Comparison of ENCODE assay signal across 10 cellular contexts in genomic region chr7:44565795-44566559, GRCh38. TPM values are rescaled to one million over a fixed set of nuclear protein-coding genes. Genes with fewer than 3 reads are reported as not detected.
DNase-seq lines count a peak whose midpoint lies in the region; ATAC-seq and TF ChIP-seq lines count a peak whose summit lies in the region.
"Had no signal": no experiment of that assay in that cellular context is flagged by ENCODE, and none has a peak within 500 bp of the region (broad histone marks: within the 10 kb centered on the region; RNA-seq: fewer than 3 reads in every experiment).

No MANE protein-coding gene starts in this region.

- no peak for TF ChIP-seq POLR2A in esophagus squamous epithelium (IDR thresholded peaks at IDR 0.05)

- peak overlapping the region; percentile 42 for H3K27ac ChIP-seq in cardiac muscle cell
- H3K27ac ChIP-seq in upper lobe of right lung = no peak overlapping the region
- H3K27ac ChIP-seq in esophagus squamous epithelium = no peak overlapping the region

- H3K9me3 ChIP-seq in cardiac muscle cell (ENCODE audit: low read depth) (no peaks in the 10 kb centered on the region), upper lobe of right lung (no peaks in the 10 kb centered on the region), esophagus squamous epithelium (no peaks in the 10 kb centered on the region)

- H3K27me3 ChIP-seq in cardiac muscle cell (no peaks in the 10 kb centered on the region), upper lobe of right lung (no peaks in the 10 kb centered on the region), esophagus squamous epithelium (no peaks in the 10 kb centered on the region)

- TF ChIP-seq CTCF in cardiac muscle cell (IDR thresholded peaks at IDR 0.05; ENCODE audit: low read depth, low read length) (no peak), upper lobe of right lung (IDR thresholded peaks at IDR 0.05) (no peak), esophagus squamous epithelium (IDR thresholded peaks at IDR 0.05) (peak in 1 of 6 experiments; percentile 17)

- H3K4me3 ChIP-seq in cardiac muscle cell = no peak overlapping the region
- H3K4me3 ChIP-seq in upper lobe of right lung = no peak overlapping the region
- no peak overlapping the region for H3K4me3 ChIP-seq in esophagus squamous epithelium

- H3K36me3 ChIP-seq in cardiac muscle cell (peaks cover 46% of the 10 kb centered on the region), upper lobe of right lung (peaks cover 69% of the 10 kb centered on the region), esophagus squamous epithelium (peaks cover 41 to 80% (median 43%) of the 10 kb centered on the region in 3 donors)

- H3K4me1 ChIP-seq in cardiac muscle cell (ENCODE audit: low read depth) (no peaks in the 10 kb centered on the region), upper lobe of right lung (no peaks in the 10 kb centered on the region), esophagus squamous epithelium (peaks cover 3 to 28% (median 7%) of the 10 kb centered on the region in 3 donors)

- DNase-seq in cardiac muscle cell (ENCODE audit: low read depth in 1 of 2, low spot score in 1 of 2) (no peak), cardiac septum (ENCODE audit: low spot score) (no peak), NCI-H69 (lab: John Stamatoyannopoulos, UW) (peak; percentile 45), left cardiac atrium (no peak), upper lobe of right lung (no peak), NCI-H774 (lab: John Stamatoyannopoulos, UW) (no peak), NOMO-1 treated with DMSO at 0.1 percent for 48 hours (lab: John Stamatoyannopoulos, UW; ENCODE audit: unreplicated experiment) (no peak), esophagus squamous epithelium (lab: John Stamatoyannopoulos, UW) (no peak)
- DNase-seq: cerebellar nuclear complex had no signal

- 75 to 84% methylated on average over 3 to 10 of the region's 16 CpGs for WGBS in esophagus squamous epithelium, 2 donors

- ATAC-seq in left cardiac atrium (peak; percentile 10 to 12), upper lobe of right lung (peak; percentile 5)

- intact Hi-C loops in cardiac septum (cut with DNase I) = loop anchor here (5.0 kb wide), 2 partner anchors 74 to 324 kb away; partner anchors contain the start of gene NUDCD3
- intact Hi-C loops in left cardiac atrium (cut with DNase I) = loop anchor here (10.0 kb wide), 4 partner anchors 71 to 351 kb away; partner anchors contain the start of gene NUDCD3 (in 1 of the 2)
- intact Hi-C loops in upper lobe of right lung (cut with DNase I) = no loop called here
- intact Hi-C loops in esophagus squamous epithelium (cut with DNase I) = loop anchor here (5.0 to 10.0 kb wide), 2 partner anchors 79 to 331 kb away; no protein-coding TSS in a partner anchor

RNA-seq across cellular contexts. Expression of gene DDX56, which starts 7.7 kb away (rescaled TPM):
- 52.3 and 65.2 TPM in 2 replicates for total RNA-seq in cardiac muscle cell
- 62.1 and 78.1 TPM in 2 replicates for polyA plus RNA-seq in cardiac muscle cell
- total RNA-seq in cardiac septum = 25.9 TPM
- 10 to 100 TPM; 27.8 to 44.4 TPM for total RNA-seq in left cardiac atrium
- 53.5 TPM for total RNA-seq in upper lobe of right lung
- 10 to 100 TPM; 34.1 to 69.6 (median 50.0) TPM for total RNA-seq in esophagus squamous epithelium

RNA-seq across cellular contexts. Expression of gene TMED4, which starts 16.1 kb away (rescaled TPM):
- total RNA-seq in cardiac muscle cell (318 and 319 TPM in 2 replicates), cardiac septum (73.8 TPM), left cardiac atrium (10 to 100 TPM; 55.1 to 73.2 TPM), upper lobe of right lung (78.3 TPM), esophagus squamous epithelium (100 to 1,000 TPM in 2 of 4 donors, 10 to 100 TPM in 2; 68.0 to 123 (median 102) TPM)
- polyA plus RNA-seq in cardiac muscle cell = 124 and 144 TPM in 2 replicates

RNA-seq across cellular contexts. Expression of gene NPC1L1, which starts 24.8 kb away (rescaled TPM):
- 0.21 TPM in 1 of 2 replicates, not detected in the other for total RNA-seq in cardiac muscle cell
- not detected in 2 replicates for polyA plus RNA-seq in cardiac muscle cell
- total RNA-seq in cardiac septum = 0.19 TPM
- under 1 TPM; 0.09 to 0.10 TPM for total RNA-seq in left cardiac atrium
- total RNA-seq in upper lobe of right lung = 0.17 TPM
- total RNA-seq in esophagus squamous epithelium = under 1 TPM in 2 of 4 donors, not detected in 2; 0.08 to 0.19 TPM
- total RNA-seq: LHCN-M2 had no signal

RNA-seq across cellular contexts. Expression of gene OGDH, which starts 40.5 kb away (rescaled TPM):
- total RNA-seq in cardiac muscle cell (110 and 111 TPM in 2 replicates), cardiac septum (406 TPM), left cardiac atrium (100 to 1,000 TPM; 343 to 358 TPM), upper lobe of right lung (157 TPM), esophagus squamous epithelium (100 to 1,000 TPM in 1 of 4 donors, 10 to 100 TPM in 3; 68.9 to 102 (median 89.5) TPM)
- 71.9 and 80.0 TPM in 2 replicates for polyA plus RNA-seq in cardiac muscle cell
